Comparison of ENCODE assay signal across 20 cellular contexts in genomic region chr1:81998165-81998564, GRCh38.
DNase-seq lines count a peak whose midpoint lies in the region; ATAC-seq, FAIRE-seq and TF ChIP-seq lines count a peak whose summit lies in the region.
"Had no signal": no experiment of that assay in that cellular context is flagged by ENCODE, and none has a peak within 500 bp of the region (broad histone marks: within the 10 kb centered on the region; RNA-seq: fewer than 3 reads in every experiment).

No MANE protein-coding gene starts in this region.

- no peak overlapping the region for H2AFZ ChIP-seq in HepG2 (ENCODE audit: low read length)

- 0% methylated on average over 3 of the region's 4 CpGs for WGBS in HepG2 (ENCODE audit: low lambda C conversion rate)

- no peaks in the 10 kb centered on the region for H3K36me3 ChIP-seq in HepG2 (replicated peaks in 1 of 2; ENCODE audit: control insufficient read depth in 1 of 2, insufficient read depth in 2 of 2, low read length in 2 of 2)
- H3K36me3 ChIP-seq: SJCRH30 had no signal

- H4K20me1 ChIP-seq in HepG2 (ENCODE audit: insufficient read depth, low read length), result no peaks in the 10 kb centered on the region

- no peak overlapping the region for H3K4me3 ChIP-seq in fibroblast of mammary gland (ENCODE audit: control insufficient read depth, low read depth, low read length)
- H3K4me3 ChIP-seq in HepG2 (replicated peaks in 1 of 3; ENCODE audit: insufficient read depth in 1 of 3, low read depth in 2 of 3, low read length in 3 of 3), result no peak overlapping the region
- H3K4me3 ChIP-seq: SJCRH30 had no signal

- no peak for TF ChIP-seq CTCF in fibroblast of mammary gland (conservative IDR thresholded peaks at IDR 0.05; ENCODE audit: control insufficient read depth, insufficient read depth, low read depth, low read length)
- no peak for TF ChIP-seq CTCF in HepG2 (CRISPR knock-in tag; IDR thresholded peaks at IDR 0.05)

- TF ChIP-seq POLR2A in HepG2 (IDR thresholded peaks at IDR 0.05; ENCODE audit: insufficient read depth in 1 of 2, low read depth in 2 of 2, low read length in 2 of 2), result no peak

- H3K27me3 ChIP-seq in HepG2 (ENCODE audit: control insufficient read depth in 1 of 2, insufficient read depth in 2 of 2, low read length in 2 of 2), result no peaks in the 10 kb centered on the region
- H3K27me3 ChIP-seq: foreskin keratinocyte, SJCRH30 had no signal

- CTCF ChIA-PET in HepG2 (lab: Yijun Ruan, JAX; ENCODE audit: low intra/inter-chr PET ratio, low total read pairs), result no interaction called here

- no peak for TF ChIP-seq EP300 in HepG2 (IDR thresholded peaks at IDR 0.05; ENCODE audit: low read depth in 2 of 2, low read length in 2 of 2)
- no peak for TF ChIP-seq EP300 in HepG2 (CRISPR knock-in tag; IDR thresholded peaks at IDR 0.05; ENCODE audit: borderline replicate concordance)

- no peak overlapping the region for H3K9ac ChIP-seq in HepG2 (ENCODE audit: insufficient read depth, low read depth, low read length)

- BruUV-seq in HepG2 (replicated peaks; lab: Mats Ljungman, UMichigan), result no TSS peak

- peaks cover 21% of the 10 kb centered on the region for H3K9me3 ChIP-seq in HepG2 (ENCODE audit: low read length)
- H3K9me3 ChIP-seq: SJCRH30 had no signal

- in situ Hi-C loops in HepG2 (cut with HindIII; ENCODE audit: extremely low pct_ligation_motif_present, low pct_unique_long_range_greater_than_20kb), result no loop called here

- ATAC-seq in Right ventricle myocardium inferior, result peak; percentile 65
- ATAC-seq in HepG2, result peak; percentile 59; the same call in 2 of the 3 replicates
- ATAC-seq: activated CD8-positive, alpha-beta memory T cell treated with anti-CD3 and anti-CD28 coated beads, Interleukin-2, amount 10 ng/mL, durations not matched to agents 7 days and 5 days; foreskin keratinocyte had no signal

- intact Hi-C loops in Right ventricle myocardium inferior (cut with DNase I), result no loop called here
- intact Hi-C loops in cardiac septum (cut with DNase I), result no loop called here
- intact Hi-C loops in HepG2 (cut with micrococcal nuclease; ENCODE audit: unreplicated experiment), result no loop called here

- no peak for TF ChIP-seq RAD21 in HepG2 (CRISPR knock-in tag; IDR thresholded peaks at IDR 0.05)

- no peaks in the 10 kb centered on the region for H3K4me1 ChIP-seq in HepG2 (ENCODE audit: insufficient read depth, low read length)
- H3K4me1 ChIP-seq: foreskin keratinocyte had no signal

- DNase-seq in Right ventricle myocardium inferior (ENCODE audit: missing footprints) (no peak), cardiac septum (ENCODE audit: low spot score) (no peak), fibroblast of mammary gland (ENCODE audit: low read depth) (peak; percentile 4), HepG2 (ENCODE audit: low spot score) (no peak), H4 (ENCODE audit: low spot score) (no peak), DMS 273 treated with DMSO at 0.1 percent for 48 hours (lab: John Stamatoyannopoulos, UW) (no peak), ecto neural progenitor cell (ENCODE audit: low spot score) (no peak)
- no peak for DNase-seq in activated CD4-positive, CD25-positive, alpha-beta regulatory T cell (lab: John Stamatoyannopoulos, UW)
- DNase-seq: activated CD4-positive, alpha-beta T cell treated with anti-CD3 and anti-CD28 coated beads for 1 hour; activated CD8-positive, alpha-beta memory T cell treated with anti-CD3 and anti-CD28 coated beads, Interleukin-2, amount 10 ng/mL, durations not matched to agents 7 days and 5 days; C1 segment of cervical spinal cord; cerebellar nuclear complex; foreskin keratinocyte; HFFc6; KBM-7; NCI-H2081; NCI-H524 treated with DMSO at 0.1 percent for 48 hours; small intestine; stimulated activated CD4-positive, alpha-beta T cell treated with anti-CD3 and anti-CD28 coated beads, Interleukin-4, amount 100 ng/mL, for 1 hour had no signal

- H3K4me2 ChIP-seq in HepG2 (ENCODE audit: low read depth, low read length), result no peak overlapping the region

- FAIRE-seq in HepG2 (lab: Jason Lieb, UNC), result no peak

- H3K27ac ChIP-seq in HepG2 (ENCODE audit: extremely low read length, insufficient read depth, low read length), result no peak overlapping the region
- H3K27ac ChIP-seq: foreskin keratinocyte, SJCRH30 had no signal

- no peaks in the 10 kb centered on the region for H3K79me2 ChIP-seq in HepG2 (ENCODE audit: insufficient read depth, low read length)

- POLR2A ChIA-PET in HepG2 (lab: Yijun Ruan, JAX), result no interaction called here

TF ChIP-seq in HepG2, 621 proteins besides CTCF, POLR2A, EP300 and RAD21:
- no peak for TF ChIP-seq ATM (IDR thresholded peaks at IDR 0.05; ENCODE audit: borderline replicate concordance)
- TF ChIP-seq ZNF749 (CRISPR knock-in tag; IDR thresholded peaks at IDR 0.05; ENCODE audit: borderline replicate concordance), result no peak
- no peak for TF ChIP-seq TMF1 (CRISPR knock-in tag; IDR thresholded peaks at IDR 0.05; ENCODE audit: low read depth)
- TF ChIP-seq ELF3 (CRISPR knock-in tag; IDR thresholded peaks at IDR 0.05), result no peak
- no peak for TF ChIP-seq MXD4 (CRISPR knock-in tag; IDR thresholded peaks at IDR 0.05)
- TF ChIP-seq PLSCR1 (CRISPR knock-in tag; IDR thresholded peaks at IDR 0.05; ENCODE audit: borderline replicate concordance), result no peak
- no peak for TF ChIP-seq NFATC3 (CRISPR knock-in tag; IDR thresholded peaks at IDR 0.05)
- TF ChIP-seq RFXAP (CRISPR knock-in tag; IDR thresholded peaks at IDR 0.05; ENCODE audit: borderline replicate concordance), result no peak
- TF ChIP-seq XRCC5 (optimal IDR thresholded peaks at IDR 0.05; ENCODE audit: low read length), result no peak
